35 cellular contexts compared by ENCODE assay signal in genomic region chr12:38648813-38649212, GRCh38.
"Had no signal": no experiment of that assay in that cellular context is flagged by ENCODE, and none has a peak within 500 bp of the region (broad histone marks: within the 10 kb centered on the region; RNA-seq: fewer than 3 reads in every experiment).

No MANE protein-coding gene starts in this region.

- H3K27ac ChIP-seq: adrenal gland, body of pancreas, brain microvascular endothelial cell, breast epithelium, cardiac muscle cell, VCaP had no signal

- H3K9me3 ChIP-seq: adrenal gland, body of pancreas, breast epithelium had no signal

- DNase-seq: activated B cell treated with CpG ODN at 0.5 μM for 24 hours; activated CD4-positive, alpha-beta memory T cell treated with anti-CD3 and anti-CD28 coated beads for 36 hours; activated CD4-positive, alpha-beta T cell treated with anti-CD3 and anti-CD28 coated beads for 4 hours; activated CD4-positive, alpha-beta T cell treated with anti-CD3 and anti-CD28 coated beads, Interleukin-2, amount 10 ng/mL, durations not matched to agents 24 days and 14 days; activated CD4-positive, alpha-beta T cell treated with anti-CD3 and anti-CD28 coated beads, Interleukin-2, amount 50 U/mL, for 1 hour; activated CD4-positive, alpha-beta T cell treated with anti-CD3 and anti-CD28 coated beads, Interleukin-2, amount 50 U/mL, for 4 hours; activated CD4-positive, CD25-positive, alpha-beta regulatory T cell treated with anti-CD3 and anti-CD28 coated beads, Interleukin-2, amount 50 U/mL, for 72 hours; activated CD8-positive, alpha-beta memory T cell treated with anti-CD3 and anti-CD28 coated beads, Interleukin-2, amount 50 U/mL, for 4 hours; activated CD8-positive, alpha-beta T cell treated with anti-CD3 and anti-CD28 coated beads for 36 hours; activated effector memory CD4-positive, alpha-beta T cell treated with anti-CD3 and anti-CD28 coated beads, Interleukin-2, amount 50 U/mL, for 16 hours; activated gamma-delta T cell treated with Interleukin-2 at 50 U/mL for 16 hours; activated naive CD4-positive, alpha-beta T cell; activated naive CD4-positive, alpha-beta T cell treated with anti-CD3 and anti-CD28 coated beads for 36 hours; activated naive CD4-positive, alpha-beta T cell treated with anti-CD3 and anti-CD28 coated beads, Interleukin-2, amount 50 U/mL, for 16 hours; activated naive CD8-positive, alpha-beta T cell treated with anti-CD3 and anti-CD28 coated beads for 36 hours; activated T-cell treated with anti-CD3 and anti-CD28 coated beads for 4 hours; activated T-cell treated with anti-CD3 and anti-CD28 coated beads, Interleukin-2, amount 50 U/mL, for 1 hour; activated T-cell treated with anti-CD3 and anti-CD28 coated beads, Interleukin-2, amount 50 U/mL, for 4 hours; activated T-cell treated with anti-CD3 and anti-CD28 coated beads, Interleukin-2, amount 50 U/mL, for 72 hours; adrenal gland; amniotic stem cell; aorta; body of pancreas; brain microvascular endothelial cell; caudate nucleus; T-helper 2 cell; T-helper 9 cell had no signal

- ATAC-seq: activated CD8-positive, alpha-beta T cell treated with anti-CD3 and anti-CD28 coated beads for 36 hours; activated naive CD4-positive, alpha-beta T cell treated with anti-CD3 and anti-CD28 coated beads, Interleukin-2, amount 50 U/mL, for 72 hours; activated T-cell treated with anti-CD3 and anti-CD28 coated beads, Interleukin-2, amount 50 U/mL, for 4 hours; activated T-cell treated with anti-CD3 and anti-CD28 coated beads, Interleukin-2, amount 50 U/mL, for 72 hours; activated T-helper 17 cell treated with anti-CD3 and anti-CD28 coated beads, Interleukin-2, amount 50 U/mL, for 72 hours; body of pancreas had no signal

- H3K36me3 ChIP-seq: adrenal gland, brain microvascular endothelial cell, breast epithelium, cardiac muscle cell had no signal

- FAIRE-seq: astrocyte, colon, TTC549 had no signal

- H3K4me1 ChIP-seq: adrenal gland, body of pancreas, breast epithelium had no signal

- H3K27me3 ChIP-seq: adrenal gland, body of pancreas, brain microvascular endothelial cell, breast epithelium, cardiac muscle cell had no signal

- H3K4me3 ChIP-seq: adrenal gland, body of pancreas, breast epithelium, cardiac muscle cell had no signal
